Comparison of ENCODE assay signal across 7 cellular contexts in the genomic region with DNA sequence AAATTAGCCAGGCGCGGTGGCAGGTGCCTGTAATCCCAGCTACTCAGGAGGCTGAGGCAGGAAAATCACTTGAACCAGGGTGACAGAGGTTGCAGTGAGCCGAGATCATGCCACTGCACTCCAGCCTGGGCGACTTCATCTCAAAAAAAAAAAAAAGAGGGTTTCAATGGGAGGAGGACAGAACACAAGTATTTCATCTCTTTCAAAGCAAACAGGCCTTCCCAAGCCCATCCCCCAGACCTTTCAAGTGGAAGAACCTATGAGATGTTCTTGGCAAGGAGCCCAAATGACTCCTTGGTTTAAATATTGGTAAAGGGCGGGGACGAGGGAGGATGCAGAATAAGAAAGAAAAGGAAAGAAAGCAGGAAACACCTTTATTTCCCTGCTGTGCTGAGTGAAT.
DNase-seq lines count a peak whose midpoint lies in the region; ATAC-seq and TF ChIP-seq lines count a peak whose summit lies in the region.

No MANE protein-coding gene starts in this region.

- peaks cover 7% of the 10 kb centered on the region for H3K4me1 ChIP-seq in mucosa of descending colon (ENCODE audit: low read depth)

- TF ChIP-seq CTCF in astrocyte of the spinal cord (IDR thresholded peaks at IDR 0.05; ENCODE audit: low read depth, low read length), result no peak
- no peak for TF ChIP-seq CTCF in mucosa of descending colon (IDR thresholded peaks at IDR 0.05)

- no peak overlapping the region for H3K4me3 ChIP-seq in astrocyte of the spinal cord (ENCODE audit: low read depth, low read length)
- H3K4me3 ChIP-seq in mucosa of descending colon, result no peak overlapping the region

- ATAC-seq in mucosa of descending colon (peak; percentile 85), SK-N-SH treated with all-trans-retinoic acid at 6 μM for 48 hours (no peak)

- H3K36me3 ChIP-seq in mucosa of descending colon (ENCODE audit: low read depth), result no peaks in the 10 kb centered on the region

- no peaks in the 10 kb centered on the region for H3K9me3 ChIP-seq in mucosa of descending colon

- in situ Hi-C loops in astrocyte of the spinal cord (cut with HindIII; ENCODE audit: low sequenced_read_pairs), result no loop called here

- DNase-seq in ELR (ENCODE audit: low read depth), result peak; percentile 22
- DNase-seq in NCI-H146 (lab: John Stamatoyannopoulos, UW), result peak; percentile 98
- DNase-seq in astrocyte of the spinal cord (ENCODE audit: low read depth, low spot score), result peak; percentile 33
- DNase-seq in mucosa of descending colon, result peak in 1 of 3 donors; percentile 82
- no peak for DNase-seq in OCI-M2 (lab: John Stamatoyannopoulos, UW; ENCODE audit: unreplicated experiment)
- no peak for DNase-seq in germinal center (ENCODE audit: low spot score)

- intact Hi-C loops in mucosa of descending colon (cut with DNase I, micrococcal nuclease), result no loop called here

TF ChIP-seq in SK-N-SH treated with all-trans-retinoic acid at 6 μM for 48 hours, 23 proteins besides CTCF, POLR2A, EP300 and RAD21:
- TF ChIP-seq CSDC2 (CRISPR knock-in tag; IDR thresholded peaks at IDR 0.05) (no peak), SNAI2 (CRISPR knock-in tag; IDR thresholded peaks at IDR 0.05) (no peak), BACH2 (CRISPR knock-in tag; IDR thresholded peaks at IDR 0.05; ENCODE audit: borderline replicate concordance) (no peak), RARB (CRISPR knock-in tag; IDR thresholded peaks at IDR 0.05) (no peak), PPARA (CRISPR knock-in tag; IDR thresholded peaks at IDR 0.05; ENCODE audit: borderline replicate concordance) (no peak)
- TF ChIP-seq, protein P1, sequence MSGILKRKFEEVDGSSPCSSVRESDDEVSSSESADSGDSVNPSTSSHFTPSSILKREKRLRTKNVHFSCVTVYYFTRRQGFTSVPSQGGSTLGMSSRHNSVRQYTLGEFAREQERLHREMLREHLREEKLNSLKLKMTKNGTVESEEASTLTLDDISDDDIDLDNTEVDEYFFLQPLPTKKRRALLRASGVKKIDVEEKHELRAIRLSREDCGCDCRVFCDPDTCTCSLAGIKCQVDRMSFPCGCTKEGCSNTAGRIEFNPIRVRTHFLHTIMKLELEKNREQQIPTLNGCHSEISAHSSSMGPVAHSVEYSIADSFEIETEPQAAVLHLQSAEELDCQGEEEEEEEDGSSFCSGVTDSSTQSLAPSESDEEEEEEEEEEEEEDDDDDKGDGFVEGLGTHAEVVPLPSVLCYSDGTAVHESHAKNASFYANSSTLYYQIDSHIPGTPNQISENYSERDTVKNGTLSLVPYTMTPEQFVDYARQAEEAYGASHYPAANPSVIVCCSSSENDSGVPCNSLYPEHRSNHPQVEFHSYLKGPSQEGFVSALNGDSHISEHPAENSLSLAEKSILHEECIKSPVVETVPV (CRISPR knock-in tag; IDR thresholded peaks at IDR 0.05), result no peak

Comparison
In these comparisons a context has a peak if more than half of its experiments do, and no peak if none do; other contexts are left out.
1. DNase-seq: peak in ELR (single experiment), NCI-H146 (single experiment) and astrocyte of the spinal cord (single experiment); none in OCI-M2 (single experiment) and germinal center (single experiment).